Comparison of ENCODE assay signal across 1 cellular context in the genomic region with DNA sequence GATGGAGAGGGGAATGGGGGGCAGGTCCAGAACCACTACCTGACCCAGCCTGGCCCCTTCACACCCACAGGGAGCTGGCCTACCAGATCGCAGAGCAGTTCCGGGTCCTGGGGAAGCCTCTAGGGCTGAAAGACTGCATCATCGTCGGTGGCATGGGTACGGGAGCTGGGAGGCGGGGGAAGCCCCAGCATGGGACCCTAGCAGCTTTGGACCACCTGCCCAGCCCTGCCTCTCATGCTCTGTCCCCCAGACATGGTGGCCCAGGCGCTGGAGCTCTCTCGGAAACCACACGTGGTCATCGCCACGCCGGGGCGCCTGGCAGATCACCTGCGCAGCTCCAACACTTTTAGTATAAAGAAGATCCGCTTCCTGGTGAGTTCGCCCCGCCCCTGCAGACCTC.
TF ChIP-seq lines count a peak whose summit lies in the region.

No MANE protein-coding gene starts in this region.

TF ChIP-seq in GM23338, 12 proteins besides CTCF, POLR2A, EP300 and RAD21:
- TF ChIP-seq, protein P1, sequence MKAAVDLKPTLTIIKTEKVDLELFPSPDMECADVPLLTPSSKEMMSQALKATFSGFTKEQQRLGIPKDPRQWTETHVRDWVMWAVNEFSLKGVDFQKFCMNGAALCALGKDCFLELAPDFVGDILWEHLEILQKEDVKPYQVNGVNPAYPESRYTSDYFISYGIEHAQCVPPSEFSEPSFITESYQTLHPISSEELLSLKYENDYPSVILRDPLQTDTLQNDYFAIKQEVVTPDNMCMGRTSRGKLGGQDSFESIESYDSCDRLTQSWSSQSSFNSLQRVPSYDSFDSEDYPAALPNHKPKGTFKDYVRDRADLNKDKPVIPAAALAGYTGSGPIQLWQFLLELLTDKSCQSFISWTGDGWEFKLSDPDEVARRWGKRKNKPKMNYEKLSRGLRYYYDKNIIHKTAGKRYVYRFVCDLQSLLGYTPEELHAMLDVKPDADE (IDR thresholded peaks at IDR 0.05), result no peak
- no peak for TF ChIP-seq ZNF331 (CRISPR knock-in tag; IDR thresholded peaks at IDR 0.05; ENCODE audit: low read depth)
- no peak for TF ChIP-seq POLR2AphosphoS5 (IDR thresholded peaks at IDR 0.05; ENCODE audit: low read depth)
- TF ChIP-seq, protein P2, sequence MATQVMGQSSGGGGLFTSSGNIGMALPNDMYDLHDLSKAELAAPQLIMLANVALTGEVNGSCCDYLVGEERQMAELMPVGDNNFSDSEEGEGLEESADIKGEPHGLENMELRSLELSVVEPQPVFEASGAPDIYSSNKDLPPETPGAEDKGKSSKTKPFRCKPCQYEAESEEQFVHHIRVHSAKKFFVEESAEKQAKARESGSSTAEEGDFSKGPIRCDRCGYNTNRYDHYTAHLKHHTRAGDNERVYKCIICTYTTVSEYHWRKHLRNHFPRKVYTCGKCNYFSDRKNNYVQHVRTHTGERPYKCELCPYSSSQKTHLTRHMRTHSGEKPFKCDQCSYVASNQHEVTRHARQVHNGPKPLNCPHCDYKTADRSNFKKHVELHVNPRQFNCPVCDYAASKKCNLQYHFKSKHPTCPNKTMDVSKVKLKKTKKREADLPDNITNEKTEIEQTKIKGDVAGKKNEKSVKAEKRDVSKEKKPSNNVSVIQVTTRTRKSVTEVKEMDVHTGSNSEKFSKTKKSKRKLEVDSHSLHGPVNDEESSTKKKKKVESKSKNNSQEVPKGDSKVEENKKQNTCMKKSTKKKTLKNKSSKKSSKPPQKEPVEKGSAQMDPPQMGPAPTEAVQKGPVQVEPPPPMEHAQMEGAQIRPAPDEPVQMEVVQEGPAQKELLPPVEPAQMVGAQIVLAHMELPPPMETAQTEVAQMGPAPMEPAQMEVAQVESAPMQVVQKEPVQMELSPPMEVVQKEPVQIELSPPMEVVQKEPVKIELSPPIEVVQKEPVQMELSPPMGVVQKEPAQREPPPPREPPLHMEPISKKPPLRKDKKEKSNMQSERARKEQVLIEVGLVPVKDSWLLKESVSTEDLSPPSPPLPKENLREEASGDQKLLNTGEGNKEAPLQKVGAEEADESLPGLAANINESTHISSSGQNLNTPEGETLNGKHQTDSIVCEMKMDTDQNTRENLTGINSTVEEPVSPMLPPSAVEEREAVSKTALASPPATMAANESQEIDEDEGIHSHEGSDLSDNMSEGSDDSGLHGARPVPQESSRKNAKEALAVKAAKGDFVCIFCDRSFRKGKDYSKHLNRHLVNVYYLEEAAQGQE (IDR thresholded peaks at IDR 0.05; ENCODE audit: unreplicated experiment), result no peak
- TF ChIP-seq JUNB (IDR thresholded peaks at IDR 0.05; ENCODE audit: unreplicated experiment), result no peak
- no peak for TF ChIP-seq EZH2 (IDR thresholded peaks at IDR 0.05; ENCODE audit: low read depth, unreplicated experiment)
- TF ChIP-seq CREB1 (CRISPR knock-in tag; IDR thresholded peaks at IDR 0.05; ENCODE audit: low read depth), result no peak
